9 cellular contexts compared by ENCODE assay signal in genomic region chr11:66022401-66023185, GRCh38. TPM values are rescaled to one million over a fixed set of nuclear protein-coding genes. Genes with fewer than 3 reads are reported as not detected.
DNase-seq lines count a peak whose midpoint lies in the region; ATAC-seq and TF ChIP-seq lines count a peak whose summit lies in the region.
"Had no signal": no experiment of that assay in that cellular context is flagged by ENCODE, and none has a peak within 500 bp of the region (broad histone marks: within the 10 kb centered on the region; RNA-seq: fewer than 3 reads in every experiment).

No MANE protein-coding gene starts in this region.

- peaks cover 5% of the 10 kb centered on the region for H3K4me1 Mint-ChIP-seq in CD8-positive, alpha-beta T cell (ENCODE audit: low read depth)
- H3K4me1 Mint-ChIP-seq in activated T-cell treated with anti-CD3 and anti-CD28 coated beads, Interleukin-2, amount 50 U/mL, for 72 hours (ENCODE audit: low read depth), result peaks cover 7% of the 10 kb centered on the region
- peaks cover 4% of the 10 kb centered on the region for H3K4me1 Mint-ChIP-seq in neural crest cell
- peaks cover 35% of the 10 kb centered on the region for H3K4me1 Mint-ChIP-seq in stimulated activated naive CD8-positive, alpha-beta T cell treated with anti-CD3 and anti-CD28 coated beads, Interleukin-15, amount 100 ng/mL, for 72 hours

- no peaks in the 10 kb centered on the region for H3F3A ChIP-seq in PC-9 (ENCODE audit: insufficient read depth, low read depth)

- H3K9me3 Mint-ChIP-seq in CD8-positive, alpha-beta T cell, result no peaks in the 10 kb centered on the region
- no peaks in the 10 kb centered on the region for H3K9me3 Mint-ChIP-seq in activated T-cell treated with anti-CD3 and anti-CD28 coated beads, Interleukin-2, amount 50 U/mL, for 72 hours
- no peaks in the 10 kb centered on the region for H3K9me3 Mint-ChIP-seq in neural crest cell
- H3K9me3 Mint-ChIP-seq in stimulated activated naive CD8-positive, alpha-beta T cell treated with anti-CD3 and anti-CD28 coated beads, Interleukin-15, amount 100 ng/mL, for 72 hours, result no peaks in the 10 kb centered on the region

- peak overlapping the region; percentile 77 for H3K4me2 ChIP-seq in PC-9

- no peak overlapping the region for H3K27ac Mint-ChIP-seq in CD8-positive, alpha-beta T cell
- H3K27ac Mint-ChIP-seq in activated T-cell treated with anti-CD3 and anti-CD28 coated beads, Interleukin-2, amount 50 U/mL, for 72 hours, result no peak overlapping the region
- no peak overlapping the region for H3K27ac Mint-ChIP-seq in neural crest cell (ENCODE audit: unreplicated experiment)
- peak overlapping the region in 1 of 2 donors; percentile 40 for H3K27ac Mint-ChIP-seq in stimulated activated naive CD8-positive, alpha-beta T cell treated with anti-CD3 and anti-CD28 coated beads, Interleukin-15, amount 100 ng/mL, for 72 hours

- H3K4me3 Mint-ChIP-seq in CD8-positive, alpha-beta T cell, result peak overlapping the region; percentile 43
- H3K4me3 Mint-ChIP-seq in activated T-cell treated with anti-CD3 and anti-CD28 coated beads, Interleukin-2, amount 50 U/mL, for 72 hours, result peak overlapping the region; percentile 67 to 76
- H3K4me3 Mint-ChIP-seq in neural crest cell, result no peak overlapping the region
- peak overlapping the region; percentile 61 to 69 for H3K4me3 Mint-ChIP-seq in stimulated activated naive CD8-positive, alpha-beta T cell treated with anti-CD3 and anti-CD28 coated beads, Interleukin-15, amount 100 ng/mL, for 72 hours

- no peaks in the 10 kb centered on the region for H3K27me3 ChIP-seq in CD8-positive, alpha-beta T cell (ENCODE audit: insufficient read depth, low read length)
- H3K27me3 ChIP-seq in HL-60 (ENCODE audit: insufficient read depth, poor library complexity, severe bottlenecking) (peaks cover 5% of the 10 kb centered on the region), PC-9 (ENCODE audit: insufficient read depth, low read depth) (no peaks in the 10 kb centered on the region)

- peak; percentile 99 for ATAC-seq in CD8-positive, alpha-beta T cell
- ATAC-seq in activated T-cell treated with anti-CD3 and anti-CD28 coated beads, Interleukin-2, amount 50 U/mL, for 72 hours (replicated peaks in 1 of 2), result peak; percentile 84 to 88
- peak; percentile 89 for ATAC-seq in stimulated activated naive CD8-positive, alpha-beta T cell treated with anti-CD3 and anti-CD28 coated beads, Interleukin-15, amount 100 ng/mL, for 72 hours
- ATAC-seq in GM19328 (IDR thresholded peaks at IDR 0.05; ENCODE audit: unreplicated experiment), result no peak

- H3K79me2 ChIP-seq in PC-9 (ENCODE audit: low read depth), result no peaks in the 10 kb centered on the region

- no peaks in the 10 kb centered on the region for H3K9me3 ChIP-seq in CD8-positive, alpha-beta T cell (ENCODE audit: low read length)
- no peaks in the 10 kb centered on the region for H3K9me3 ChIP-seq in PC-9 (ENCODE audit: insufficient read depth, low read depth)

- no peaks in the 10 kb centered on the region for H3K9me2 ChIP-seq in PC-9 (ENCODE audit: insufficient read depth)

- H3K36me3 ChIP-seq in CD8-positive, alpha-beta T cell (ENCODE audit: insufficient read depth, low read length), result no peaks in the 10 kb centered on the region
- H3K36me3 ChIP-seq in PC-9 (ENCODE audit: low read depth), result no peaks in the 10 kb centered on the region

- H3K27me3 Mint-ChIP-seq in CD8-positive, alpha-beta T cell (ENCODE audit: low read depth), result peaks cover 3% of the 10 kb centered on the region
- peaks cover 7% of the 10 kb centered on the region for H3K27me3 Mint-ChIP-seq in activated T-cell treated with anti-CD3 and anti-CD28 coated beads, Interleukin-2, amount 50 U/mL, for 72 hours (ENCODE audit: low read depth)
- peaks cover 9% of the 10 kb centered on the region for H3K27me3 Mint-ChIP-seq in neural crest cell (ENCODE audit: low read depth)
- H3K27me3 Mint-ChIP-seq in stimulated activated naive CD8-positive, alpha-beta T cell treated with anti-CD3 and anti-CD28 coated beads, Interleukin-15, amount 100 ng/mL, for 72 hours, result peaks cover 28% of the 10 kb centered on the region

- TF ChIP-seq CTCF in CD8-positive, alpha-beta T cell (IDR thresholded peaks at IDR 0.05), result peak; percentile 97
- TF ChIP-seq CTCF in HL-60 (IDR thresholded peaks at IDR 0.05; ENCODE audit: insufficient read depth, low read length) (peak; percentile 84), PC-9 (conservative IDR thresholded peaks at IDR 0.05) (peak; percentile 99), fibroblast of mammary gland (conservative IDR thresholded peaks at IDR 0.05; ENCODE audit: control insufficient read depth, insufficient read depth, low read depth, low read length) (peak; percentile 69), neural crest cell (conservative IDR thresholded peaks at IDR 0.05) (peak; percentile 94)

- POLR2A ChIA-PET in CD8-positive, alpha-beta T cell (lab: Charles Lee), result interaction anchor here (0.9 to 1.1 kb wide), 2 partner anchors 20 to 153 kb away, joined by 3 read pairs; partner anchors contain the start of gene BANF1
- POLR2A ChIA-PET in PC-9 (lab: Charles Lee; ENCODE audit: unreplicated experiment), result interaction anchor here (0.5 to 0.7 kb wide), 2 partner anchors 30 to 145 kb away, joined by 6 to 15 read pairs; no protein-coding TSS in a partner anchor

- H3K36me3 Mint-ChIP-seq in CD8-positive, alpha-beta T cell, result no peaks in the 10 kb centered on the region
- no peaks in the 10 kb centered on the region for H3K36me3 Mint-ChIP-seq in activated T-cell treated with anti-CD3 and anti-CD28 coated beads, Interleukin-2, amount 50 U/mL, for 72 hours (ENCODE audit: insufficient read depth in 2 of 2)
- H3K36me3 Mint-ChIP-seq in neural crest cell (ENCODE audit: low read depth), result no peaks in the 10 kb centered on the region

- intact Hi-C loops in CD8-positive, alpha-beta T cell (cut with DNase I, micrococcal nuclease), result loop anchor here in 1 of 2 experiments (1.0 kb wide), 2 partner anchors 33 to 311 kb away; no protein-coding TSS in a partner anchor
- intact Hi-C loops in PC-9 (cut with micrococcal nuclease; ENCODE audit: unreplicated experiment), result loop anchor here (1.0 kb wide), 2 partner anchors 20 to 33 kb away; partner anchors contain the start of genes BANF1 and EIF1AD

- peak; percentile 63 to 86 (median 71) for DNase-seq in CD8-positive, alpha-beta T cell
- DNase-seq in HL-60 (ENCODE audit: low read depth in 1 of 2, low spot score in 1 of 2) (peak in 1 of 2 experiments; percentile 58), PC-9 (peak; percentile 49 to 83), fibroblast of mammary gland (ENCODE audit: low read depth) (peak; percentile 47), neural crest cell (ENCODE audit: low read depth, low spot score) (peak; percentile 96)
- DNase-seq in activated T-cell treated with anti-CD3 and anti-CD28 coated beads, Interleukin-2, amount 50 U/mL, for 72 hours, result peak; percentile 80 to 88
- DNase-seq in stimulated activated naive CD8-positive, alpha-beta T cell treated with anti-CD3 and anti-CD28 coated beads, Interleukin-15, amount 100 ng/mL, for 72 hours, result peak; percentile 81 to 85

- CTCF ChIA-PET in CD8-positive, alpha-beta T cell (lab: Charles Lee), result interaction anchor here (0.6 to 3.1 kb wide), 45 partner anchors 9 to 331 kb away, joined by 3 to 25 read pairs (median 4); partner anchors contain the start of genes BANF1, CCDC85B, CST6 and EIF1AD
- CTCF ChIA-PET in PC-9 (lab: Charles Lee), result interaction anchor here (0.5 to 1.6 kb wide), 16 partner anchors 8 to 253 kb away, joined by 3 to 19 read pairs (median 4); partner anchors contain the start of genes BANF1, CCDC85B, EIF1AD and FIBP

- H4K20me1 ChIP-seq in PC-9 (ENCODE audit: insufficient read depth), result no peaks in the 10 kb centered on the region

- peaks cover 7% of the 10 kb centered on the region for H3K4me1 ChIP-seq in CD8-positive, alpha-beta T cell (ENCODE audit: insufficient read depth, low read length)
- peaks cover 20% of the 10 kb centered on the region for H3K4me1 ChIP-seq in PC-9 (replicated peaks; ENCODE audit: insufficient read depth)

- BruUV-seq in PC-9 (replicated peaks; lab: Mats Ljungman, UMichigan), result no TSS peak

- H3K4me3 ChIP-seq in CD8-positive, alpha-beta T cell (ENCODE audit: low read depth, low read length), result peak overlapping the region; percentile 4
- H3K4me3 ChIP-seq in HL-60 (replicated peaks; ENCODE audit: insufficient read depth, low read length) (peak overlapping the region; percentile 23), PC-9 (peak overlapping the region; percentile 21; the same call in 1 of the 2 replicates), fibroblast of mammary gland (ENCODE audit: control insufficient read depth, low read depth, low read length) (no peak overlapping the region)

- no peak overlapping the region for H3K27ac ChIP-seq in CD8-positive, alpha-beta T cell (ENCODE audit: low read depth, low read length)
- H3K27ac ChIP-seq in HL-60 (replicated peaks) (no peak overlapping the region), PC-9 (no peak overlapping the region)

- 0 out of 2 replicates have a peak overlapping the region, but pooled peaks have one; percentile 25 for H2AFZ ChIP-seq in PC-9

RNA-seq across cellular contexts. Expression of gene CATSPER1, which starts 3.7 kb away (rescaled TPM):
- total RNA-seq in CD8-positive, alpha-beta T cell, result not detected
- 2.3 and 4.2 TPM in 2 replicates for total RNA-seq in PC-9 (2021)
- total RNA-seq in activated T-cell treated with anti-CD3 and anti-CD28 coated beads, Interleukin-2, amount 50 U/mL, for 72 hours, result under 1 TPM in 1 of 2 donors, not detected in 1; 0.49 TPM
- total RNA-seq in neural crest cell, result not detected in 2 replicates
- total RNA-seq: T-helper 1 cell treated with Interleukin-12 subunit alpha and Interleukin-12 subunit beta and Interleukin-4 antibody, amounts not matched to agents 30 ng/mL and 1 ng/mL, for 36 hours had no signal

RNA-seq across cellular contexts. Expression of gene CST6, which starts 10.8 kb away (rescaled TPM):
- total RNA-seq in CD8-positive, alpha-beta T cell, result not detected
- total RNA-seq in PC-9 (2021), result 52.0 and 58.5 TPM in 2 replicates
- total RNA-seq in activated T-cell treated with anti-CD3 and anti-CD28 coated beads, Interleukin-2, amount 50 U/mL, for 72 hours, result under 1 TPM; 0.34 to 0.79 TPM
- not detected in 2 replicates for total RNA-seq in neural crest cell

RNA-seq across cellular contexts. Expression of gene BANF1, which starts 20.3 kb away (rescaled TPM):
- 10 to 100 TPM; 31.6 to 34.0 TPM for total RNA-seq in CD8-positive, alpha-beta T cell
- 386 and 513 TPM in 2 replicates for total RNA-seq in PC-9 (2021)
- 100 to 1,000 TPM; 166 to 174 TPM for total RNA-seq in activated T-cell treated with anti-CD3 and anti-CD28 coated beads, Interleukin-2, amount 50 U/mL, for 72 hours
- total RNA-seq in neural crest cell, result 348 and 358 TPM in 2 replicates

RNA-seq across cellular contexts. Expression of gene EIF1AD, which starts 20.6 kb away (rescaled TPM):
- 100 to 1,000 TPM; 119 to 126 TPM for total RNA-seq in CD8-positive, alpha-beta T cell
- total RNA-seq in PC-9 (2021), result 42.9 and 55.2 TPM in 2 replicates
- 10 to 100 TPM; 39.1 to 40.8 TPM for total RNA-seq in activated T-cell treated with anti-CD3 and anti-CD28 coated beads, Interleukin-2, amount 50 U/mL, for 72 hours
- total RNA-seq in neural crest cell, result 58.0 and 61.0 TPM in 2 replicates

RNA-seq across cellular contexts. Expression of gene GAL3ST3, which starts 26.4 kb away (rescaled TPM):
- not detected for total RNA-seq in CD8-positive, alpha-beta T cell
- total RNA-seq in PC-9 (2021) (not detected in 2 replicates), neural crest cell (8.7 and 9.7 TPM in 2 replicates)
- under 1 TPM; 0.36 to 0.42 TPM for total RNA-seq in activated T-cell treated with anti-CD3 and anti-CD28 coated beads, Interleukin-2, amount 50 U/mL, for 72 hours
- total RNA-seq: T-helper 1 cell treated with Interleukin-12 subunit alpha and Interleukin-12 subunit beta and Interleukin-4 antibody, amounts not matched to agents 30 ng/mL and 1 ng/mL, for 36 hours had no signal

Comparison
In these comparisons a context has a peak if more than half of its experiments do, and no peak if none do; other contexts are left out.
1. RNA of gene CST6, which starts 10.8 kb away (total RNA-seq): 52.0 to 58.5 TPM in PC-9; 0.34 to 0.79 TPM in activated T-cell treated with anti-CD3 and anti-CD28 coated beads, Interleukin-2, amount 50 U/mL, for 72 hours, not detected in CD8-positive, alpha-beta T cell and not detected in neural crest cell; every median in the first group is over 10 times any median in the second.
2. Peak in every context shown above with its lines, with median percentiles within 50 percentile points of each other: CTCF ChIP-seq.